Comparison of ENCODE assay signal across 7 cellular contexts in the genomic region with DNA sequence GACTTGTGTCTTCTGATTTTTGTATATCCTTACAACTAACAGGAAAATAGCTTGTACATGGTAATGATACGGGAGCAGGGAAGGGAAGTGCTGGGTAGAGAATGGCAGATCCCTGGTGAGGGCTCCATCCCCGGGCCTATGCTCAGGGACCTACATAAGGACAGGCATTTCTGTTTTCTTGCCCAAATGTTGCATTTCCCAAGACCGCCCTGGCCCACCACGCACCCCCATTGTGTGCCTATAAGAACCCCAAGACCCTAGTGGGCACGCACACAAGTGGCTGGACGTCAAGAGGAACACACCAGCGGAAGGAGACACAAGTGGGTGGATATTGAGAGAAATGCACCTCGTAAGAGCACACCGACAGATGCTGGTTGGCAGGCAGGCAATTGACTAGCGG.
"Had no signal": no experiment of that assay in that cellular context is flagged by ENCODE, and none has a peak within 500 bp of the region (broad histone marks: within the 10 kb centered on the region; RNA-seq: fewer than 3 reads in every experiment).

No MANE protein-coding gene starts in this region.

- H3K4me3 ChIP-seq: GM23248, HAP-1 had no signal

- H3K4me2 ChIP-seq: KMS-11 had no signal

- H3K9ac ChIP-seq: GM23248, KMS-11 had no signal

- H2AFZ ChIP-seq: GM23248 had no signal

- H3K4me1 ChIP-seq: HAP-1 had no signal

- FAIRE-seq: HTR-8/SVneo had no signal

- H3K9me3 ChIP-seq: HAP-1 had no signal

- H3K4me3 Mint-ChIP-seq: HFFc6 had no signal

- DNase-seq: GM23248, HFFc6, IMR-90, KBM-7 had no signal

- H3K27ac Mint-ChIP-seq: HFFc6 had no signal

- H3K27ac ChIP-seq: GM23248, KMS-11 had no signal

- H3K36me3 ChIP-seq: HAP-1 had no signal
